Comparison of ENCODE assay signal across 1 cellular context in the genomic region with DNA sequence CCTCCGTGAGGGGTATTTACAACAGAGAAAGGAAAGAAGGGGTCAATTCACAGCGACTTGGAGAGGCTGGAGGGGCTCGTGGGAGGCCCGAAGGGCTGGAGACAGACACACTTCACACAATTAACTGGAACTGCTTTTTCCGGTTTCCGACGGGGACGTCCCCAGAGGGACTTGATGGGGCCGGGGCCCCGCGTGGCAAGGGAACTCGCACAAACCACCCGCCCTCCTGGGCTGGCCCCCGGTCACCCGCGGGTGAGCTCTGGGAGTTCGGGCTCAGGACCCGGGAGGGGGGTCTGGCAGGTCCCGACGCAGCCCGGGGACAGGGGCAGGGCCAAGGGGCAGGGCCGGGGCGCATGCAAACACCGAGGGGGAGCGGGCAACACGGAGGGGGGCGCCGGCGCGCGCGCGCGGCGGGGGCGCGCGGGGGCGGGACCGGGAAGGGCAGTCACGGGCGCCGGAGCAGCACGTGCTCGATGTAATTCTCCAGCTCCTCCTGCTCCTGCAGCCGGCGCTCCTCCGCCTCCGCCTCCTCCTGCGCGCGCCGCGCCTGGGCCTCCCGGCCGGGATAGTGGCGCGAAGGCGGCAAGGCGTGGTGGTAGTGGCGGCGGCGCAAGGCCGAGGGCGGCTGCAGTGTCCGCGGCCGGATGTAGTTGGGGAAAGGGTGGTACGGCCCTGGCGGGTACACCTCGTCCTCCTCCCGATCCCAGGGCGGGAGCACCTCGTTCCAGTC.
A peak's percentile ranks its signal among the peaks of the same experiment; 100 is the strongest.
TF ChIP-seq lines count a peak whose summit lies in the region.

No MANE protein-coding gene starts in this region.

TF ChIP-seq in K562, 482 proteins besides CTCF, POLR2A, EP300 and RAD21 (continued from another document and continues in another):
- TF ChIP-seq, protein P1, sequence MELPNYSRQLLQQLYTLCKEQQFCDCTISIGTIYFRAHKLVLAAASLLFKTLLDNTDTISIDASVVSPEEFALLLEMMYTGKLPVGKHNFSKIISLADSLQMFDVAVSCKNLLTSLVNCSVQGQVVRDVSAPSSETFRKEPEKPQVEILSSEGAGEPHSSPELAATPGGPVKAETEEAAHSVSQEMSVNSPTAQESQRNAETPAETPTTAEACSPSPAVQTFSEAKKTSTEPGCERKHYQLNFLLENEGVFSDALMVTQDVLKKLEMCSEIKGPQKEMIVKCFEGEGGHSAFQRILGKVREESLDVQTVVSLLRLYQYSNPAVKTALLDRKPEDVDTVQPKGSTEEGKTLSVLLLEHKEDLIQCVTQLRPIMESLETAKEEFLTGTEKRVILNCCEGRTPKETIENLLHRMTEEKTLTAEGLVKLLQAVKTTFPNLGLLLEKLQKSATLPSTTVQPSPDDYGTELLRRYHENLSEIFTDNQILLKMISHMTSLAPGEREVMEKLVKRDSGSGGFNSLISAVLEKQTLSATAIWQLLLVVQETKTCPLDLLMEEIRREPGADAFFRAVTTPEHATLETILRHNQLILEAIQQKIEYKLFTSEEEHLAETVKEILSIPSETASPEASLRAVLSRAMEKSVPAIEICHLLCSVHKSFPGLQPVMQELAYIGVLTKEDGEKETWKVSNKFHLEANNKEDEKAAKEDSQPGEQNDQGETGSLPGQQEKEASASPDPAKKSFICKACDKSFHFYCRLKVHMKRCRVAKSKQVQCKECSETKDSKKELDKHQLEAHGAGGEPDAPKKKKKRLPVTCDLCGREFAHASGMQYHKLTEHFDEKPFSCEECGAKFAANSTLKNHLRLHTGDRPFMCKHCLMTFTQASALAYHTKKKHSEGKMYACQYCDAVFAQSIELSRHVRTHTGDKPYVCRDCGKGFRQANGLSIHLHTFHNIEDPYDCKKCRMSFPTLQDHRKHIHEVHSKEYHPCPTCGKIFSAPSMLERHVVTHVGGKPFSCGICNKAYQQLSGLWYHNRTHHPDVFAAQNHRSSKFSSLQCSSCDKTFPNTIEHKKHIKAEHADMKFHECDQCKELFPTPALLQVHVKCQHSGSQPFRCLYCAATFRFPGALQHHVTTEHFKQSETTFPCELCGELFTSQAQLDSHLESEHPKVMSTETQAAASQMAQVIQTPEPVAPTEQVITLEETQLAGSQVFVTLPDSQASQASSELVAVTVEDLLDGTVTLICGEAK (IDR thresholded peaks at IDR 0.05): no peak
- TF ChIP-seq, protein P1 (CRISPR knock-in tag; IDR thresholded peaks at IDR 0.05): no peak
- no peak for TF ChIP-seq RBM14 (IDR thresholded peaks at IDR 0.05; ENCODE audit: borderline replicate concordance, insufficient read depth, low read depth, low read length)
- TF ChIP-seq GATA2 (CRISPR knock-in tag; IDR thresholded peaks at IDR 0.05): no peak
- no peak for TF ChIP-seq SIX5 (IDR thresholded peaks at IDR 0.05; ENCODE audit: borderline replicate concordance in 1 of 2, insufficient read depth in 1 of 2, low read depth in 1 of 2, low read length in 2 of 2)
- no peak for TF ChIP-seq ZNF668 (CRISPR knock-in tag; IDR thresholded peaks at IDR 0.05)
- no peak for TF ChIP-seq IFI16 (CRISPR knock-in tag; IDR thresholded peaks at IDR 0.05)
- no peak for TF ChIP-seq FOXJ3 (CRISPR knock-in tag; IDR thresholded peaks at IDR 0.05)
- TF ChIP-seq, protein P2, sequence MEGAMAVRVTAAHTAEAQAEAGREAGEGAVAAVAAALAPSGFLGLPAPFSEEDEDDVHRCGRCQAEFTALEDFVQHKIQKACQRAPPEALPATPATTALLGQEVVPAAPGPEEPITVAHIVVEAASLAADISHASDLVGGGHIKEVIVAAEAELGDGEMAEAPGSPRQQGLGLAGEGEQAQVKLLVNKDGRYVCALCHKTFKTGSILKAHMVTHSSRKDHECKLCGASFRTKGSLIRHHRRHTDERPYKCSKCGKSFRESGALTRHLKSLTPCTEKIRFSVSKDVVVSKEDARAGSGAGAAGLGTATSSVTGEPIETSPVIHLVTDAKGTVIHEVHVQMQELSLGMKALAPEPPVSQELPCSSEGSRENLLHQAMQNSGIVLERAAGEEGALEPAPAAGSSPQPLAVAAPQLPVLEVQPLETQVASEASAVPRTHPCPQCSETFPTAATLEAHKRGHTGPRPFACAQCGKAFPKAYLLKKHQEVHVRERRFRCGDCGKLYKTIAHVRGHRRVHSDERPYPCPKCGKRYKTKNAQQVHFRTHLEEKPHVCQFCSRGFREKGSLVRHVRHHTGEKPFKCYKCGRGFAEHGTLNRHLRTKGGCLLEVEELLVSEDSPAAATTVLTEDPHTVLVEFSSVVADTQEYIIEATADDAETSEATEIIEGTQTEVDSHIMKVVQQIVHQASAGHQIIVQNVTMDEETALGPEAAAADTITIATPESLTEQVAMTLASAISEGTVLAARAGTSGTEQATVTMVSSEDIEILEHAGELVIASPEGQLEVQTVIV (CRISPR knock-in tag; IDR thresholded peaks at IDR 0.05; ENCODE audit: borderline replicate concordance): no peak
- TF ChIP-seq NFE2 (IDR thresholded peaks at IDR 0.05; ENCODE audit: low read depth): no peak
- TF ChIP-seq, protein P3, sequence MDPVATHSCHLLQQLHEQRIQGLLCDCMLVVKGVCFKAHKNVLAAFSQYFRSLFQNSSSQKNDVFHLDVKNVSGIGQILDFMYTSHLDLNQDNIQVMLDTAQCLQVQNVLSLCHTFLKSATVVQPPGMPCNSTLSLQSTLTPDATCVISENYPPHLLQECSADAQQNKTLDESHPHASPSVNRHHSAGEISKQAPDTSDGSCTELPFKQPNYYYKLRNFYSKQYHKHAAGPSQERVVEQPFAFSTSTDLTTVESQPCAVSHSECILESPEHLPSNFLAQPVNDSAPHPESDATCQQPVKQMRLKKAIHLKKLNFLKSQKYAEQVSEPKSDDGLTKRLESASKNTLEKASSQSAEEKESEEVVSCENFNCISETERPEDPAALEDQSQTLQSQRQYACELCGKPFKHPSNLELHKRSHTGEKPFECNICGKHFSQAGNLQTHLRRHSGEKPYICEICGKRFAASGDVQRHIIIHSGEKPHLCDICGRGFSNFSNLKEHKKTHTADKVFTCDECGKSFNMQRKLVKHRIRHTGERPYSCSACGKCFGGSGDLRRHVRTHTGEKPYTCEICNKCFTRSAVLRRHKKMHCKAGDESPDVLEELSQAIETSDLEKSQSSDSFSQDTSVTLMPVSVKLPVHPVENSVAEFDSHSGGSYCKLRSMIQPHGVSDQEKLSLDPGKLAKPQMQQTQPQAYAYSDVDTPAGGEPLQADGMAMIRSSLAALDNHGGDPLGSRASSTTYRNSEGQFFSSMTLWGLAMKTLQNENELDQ (CRISPR knock-in tag; IDR thresholded peaks at IDR 0.05; ENCODE audit: borderline replicate concordance): no peak
- TF ChIP-seq BCOR (IDR thresholded peaks at IDR 0.05): no peak
- TF ChIP-seq ILF3 (IDR thresholded peaks at IDR 0.05; ENCODE audit: borderline replicate concordance): no peak
- TF ChIP-seq, protein P4, sequence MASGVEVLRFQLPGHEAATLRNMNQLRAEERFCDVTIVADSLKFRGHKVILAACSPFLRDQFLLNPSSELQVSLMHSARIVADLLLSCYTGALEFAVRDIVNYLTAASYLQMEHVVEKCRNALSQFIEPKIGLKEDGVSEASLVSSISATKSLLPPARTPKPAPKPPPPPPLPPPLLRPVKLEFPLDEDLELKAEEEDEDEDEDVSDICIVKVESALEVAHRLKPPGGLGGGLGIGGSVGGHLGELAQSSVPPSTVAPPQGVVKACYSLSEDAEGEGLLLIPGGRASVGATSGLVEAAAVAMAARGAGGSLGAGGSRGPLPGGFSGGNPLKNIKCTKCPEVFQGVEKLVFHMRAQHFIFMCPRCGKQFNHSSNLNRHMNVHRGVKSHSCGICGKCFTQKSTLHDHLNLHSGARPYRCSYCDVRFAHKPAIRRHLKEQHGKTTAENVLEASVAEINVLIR (CRISPR knock-in tag; IDR thresholded peaks at IDR 0.05): no peak
- no peak for TF ChIP-seq PHB (CRISPR knock-in tag; IDR thresholded peaks at IDR 0.05)
- no peak for TF ChIP-seq SPI1 (IDR thresholded peaks at IDR 0.05; ENCODE audit: borderline replicate concordance, low read depth, low read length)
- TF ChIP-seq IRF2 (CRISPR knock-in tag; IDR thresholded peaks at IDR 0.05): no peak
- TF ChIP-seq, protein P5, sequence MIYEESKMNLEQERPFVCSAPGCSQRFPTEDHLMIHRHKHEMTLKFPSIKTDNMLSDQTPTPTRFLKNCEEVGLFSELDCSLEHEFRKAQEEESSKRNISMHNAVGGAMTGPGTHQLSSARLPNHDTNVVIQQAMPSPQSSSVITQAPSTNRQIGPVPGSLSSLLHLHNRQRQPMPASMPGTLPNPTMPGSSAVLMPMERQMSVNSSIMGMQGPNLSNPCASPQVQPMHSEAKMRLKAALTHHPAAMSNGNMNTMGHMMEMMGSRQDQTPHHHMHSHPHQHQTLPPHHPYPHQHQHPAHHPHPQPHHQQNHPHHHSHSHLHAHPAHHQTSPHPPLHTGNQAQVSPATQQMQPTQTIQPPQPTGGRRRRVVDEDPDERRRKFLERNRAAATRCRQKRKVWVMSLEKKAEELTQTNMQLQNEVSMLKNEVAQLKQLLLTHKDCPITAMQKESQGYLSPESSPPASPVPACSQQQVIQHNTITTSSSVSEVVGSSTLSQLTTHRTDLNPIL (CRISPR knock-in tag; IDR thresholded peaks at IDR 0.05): no peak
- TF ChIP-seq MCM2 (IDR thresholded peaks at IDR 0.05; ENCODE audit: low read depth): no peak
- no peak for TF ChIP-seq MCM5 (IDR thresholded peaks at IDR 0.05; ENCODE audit: low read depth)
- TF ChIP-seq, protein P6, sequence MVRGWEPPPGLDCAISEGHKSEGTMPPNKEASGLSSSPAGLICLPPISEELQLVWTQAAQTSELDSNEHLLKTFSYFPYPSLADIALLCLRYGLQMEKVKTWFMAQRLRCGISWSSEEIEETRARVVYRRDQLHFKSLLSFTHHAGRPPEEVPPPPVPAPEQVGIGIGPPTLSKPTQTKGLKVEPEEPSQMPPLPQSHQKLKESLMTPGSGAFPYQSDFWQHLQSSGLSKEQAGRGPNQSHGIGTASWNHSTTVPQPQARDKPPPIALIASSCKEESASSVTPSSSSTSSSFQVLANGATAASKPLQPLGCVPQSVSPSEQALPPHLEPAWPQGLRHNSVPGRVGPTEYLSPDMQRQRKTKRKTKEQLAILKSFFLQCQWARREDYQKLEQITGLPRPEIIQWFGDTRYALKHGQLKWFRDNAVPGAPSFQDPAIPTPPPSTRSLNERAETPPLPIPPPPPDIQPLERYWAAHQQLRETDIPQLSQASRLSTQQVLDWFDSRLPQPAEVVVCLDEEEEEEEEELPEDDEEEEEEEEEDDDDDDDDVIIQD (CRISPR knock-in tag; IDR thresholded peaks at IDR 0.05): no peak
- TF ChIP-seq, protein P7, sequence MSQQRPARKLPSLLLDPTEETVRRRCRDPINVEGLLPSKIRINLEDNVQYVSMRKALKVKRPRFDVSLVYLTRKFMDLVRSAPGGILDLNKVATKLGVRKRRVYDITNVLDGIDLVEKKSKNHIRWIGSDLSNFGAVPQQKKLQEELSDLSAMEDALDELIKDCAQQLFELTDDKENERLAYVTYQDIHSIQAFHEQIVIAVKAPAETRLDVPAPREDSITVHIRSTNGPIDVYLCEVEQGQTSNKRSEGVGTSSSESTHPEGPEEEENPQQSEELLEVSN (IDR thresholded peaks at IDR 0.05; ENCODE audit: borderline replicate concordance in 1 of 2, extremely low read depth in 1 of 2, insufficient read depth in 1 of 2, insufficient read length in 1 of 2, low read depth in 1 of 2, low read length in 1 of 2, poor library complexity in 1 of 2, severe bottlenecking in 1 of 2): peak; percentile 97 to 100
- no peak for TF ChIP-seq ZNF133 (CRISPR knock-in tag; IDR thresholded peaks at IDR 0.05)
- no peak for TF ChIP-seq NR1H2 (CRISPR knock-in tag; IDR thresholded peaks at IDR 0.05)
- TF ChIP-seq, protein P8, sequence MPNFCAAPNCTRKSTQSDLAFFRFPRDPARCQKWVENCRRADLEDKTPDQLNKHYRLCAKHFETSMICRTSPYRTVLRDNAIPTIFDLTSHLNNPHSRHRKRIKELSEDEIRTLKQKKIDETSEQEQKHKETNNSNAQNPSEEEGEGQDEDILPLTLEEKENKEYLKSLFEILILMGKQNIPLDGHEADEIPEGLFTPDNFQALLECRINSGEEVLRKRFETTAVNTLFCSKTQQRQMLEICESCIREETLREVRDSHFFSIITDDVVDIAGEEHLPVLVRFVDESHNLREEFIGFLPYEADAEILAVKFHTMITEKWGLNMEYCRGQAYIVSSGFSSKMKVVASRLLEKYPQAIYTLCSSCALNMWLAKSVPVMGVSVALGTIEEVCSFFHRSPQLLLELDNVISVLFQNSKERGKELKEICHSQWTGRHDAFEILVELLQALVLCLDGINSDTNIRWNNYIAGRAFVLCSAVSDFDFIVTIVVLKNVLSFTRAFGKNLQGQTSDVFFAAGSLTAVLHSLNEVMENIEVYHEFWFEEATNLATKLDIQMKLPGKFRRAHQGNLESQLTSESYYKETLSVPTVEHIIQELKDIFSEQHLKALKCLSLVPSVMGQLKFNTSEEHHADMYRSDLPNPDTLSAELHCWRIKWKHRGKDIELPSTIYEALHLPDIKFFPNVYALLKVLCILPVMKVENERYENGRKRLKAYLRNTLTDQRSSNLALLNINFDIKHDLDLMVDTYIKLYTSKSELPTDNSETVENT (CRISPR knock-in tag; IDR thresholded peaks at IDR 0.05): peak; percentile 33; the same call in 1 of the 2 replicates
- TF ChIP-seq PHTF2 (CRISPR knock-in tag; IDR thresholded peaks at IDR 0.05): no peak
- no peak for TF ChIP-seq ZNF445 (CRISPR knock-in tag; IDR thresholded peaks at IDR 0.05; ENCODE audit: low read depth)
- TF ChIP-seq BHLHE40 (IDR thresholded peaks at IDR 0.05; ENCODE audit: low read length): peak; percentile 94
